8 cellular contexts compared by ENCODE assay signal in the genomic region with DNA sequence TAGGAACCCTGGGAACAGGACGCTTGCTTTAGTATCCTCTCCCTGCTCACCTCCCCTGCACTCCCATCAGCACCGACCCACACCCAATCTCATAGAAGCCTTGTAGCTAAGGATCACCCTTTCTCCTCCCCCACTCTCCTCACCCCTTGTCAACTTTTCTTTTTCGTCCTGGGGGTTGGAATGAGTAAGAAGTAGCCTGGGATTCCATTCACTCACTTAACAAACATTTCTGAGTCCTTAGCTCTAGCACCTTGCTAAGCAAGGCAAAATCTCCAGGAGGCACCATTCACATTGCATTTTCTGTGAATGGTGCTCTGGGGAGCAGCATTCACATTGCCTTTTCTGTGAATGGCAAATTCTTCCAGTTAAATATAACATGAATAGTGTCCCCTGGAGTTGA. TPM values are rescaled to one million over a fixed set of nuclear protein-coding genes. Genes with fewer than 3 reads are reported as not detected.
DNase-seq lines count a peak whose midpoint lies in the region; ATAC-seq and TF ChIP-seq lines count a peak whose summit lies in the region.
"Had no signal": no experiment of that assay in that cellular context is flagged by ENCODE, and none has a peak within 500 bp of the region (broad histone marks: within the 10 kb centered on the region; RNA-seq: fewer than 3 reads in every experiment).

No MANE protein-coding gene starts in this region.

- no peaks in the 10 kb centered on the region for H4K20me1 ChIP-seq in GM23338 (replicated peaks; ENCODE audit: insufficient read depth)
- H4K20me1 ChIP-seq in fibroblast of lung (ENCODE audit: control insufficient read depth, extremely low read depth, insufficient read depth, low read length) = no peaks in the 10 kb centered on the region

- H3K36me3 Mint-ChIP-seq in GM23338 (ENCODE audit: low read depth) (peaks cover 16% of the 10 kb centered on the region), progenitor cell of endocrine pancreas (ENCODE audit: insufficient read depth) (peaks cover 7% of the 10 kb centered on the region)

- H3K36me3 ChIP-seq in GM23338 (ENCODE audit: insufficient read depth) (no peaks in the 10 kb centered on the region), SJCRH30 (no peaks in the 10 kb centered on the region), fibroblast of lung (ENCODE audit: control insufficient read depth, insufficient read depth, low read length) (no peaks in the 10 kb centered on the region)

- H3K4me1 Mint-ChIP-seq in GM23338 (peaks cover 35% of the 10 kb centered on the region), progenitor cell of endocrine pancreas (ENCODE audit: low read depth) (peaks cover 11% of the 10 kb centered on the region)

- peak overlapping the region; percentile 87 for H3K4me3 Mint-ChIP-seq in GM23338
- peak overlapping the region; percentile 97 for H3K4me3 Mint-ChIP-seq in progenitor cell of endocrine pancreas (ENCODE audit: low read depth)

- peaks cover 30% of the 10 kb centered on the region for H3F3A ChIP-seq in GM23338 (replicated peaks; ENCODE audit: low read depth)

- peak overlapping the region; percentile 74 for H3K4me3 ChIP-seq in GM23338
- peak overlapping the region; percentile 65 for H3K4me3 ChIP-seq in SJCRH30
- peak overlapping the region; percentile 67 to 93 (median 86) for H3K4me3 ChIP-seq in fibroblast of lung (replicated peaks in 1 of 4; ENCODE audit: control extremely low read depth in 1 of 4, insufficient read depth in 1 of 4, low read depth in 3 of 4, low read length in 4 of 4)

- no peaks in the 10 kb centered on the region; the same call in 1 of the 2 replicates for H3K9me2 ChIP-seq in GM23338 (ENCODE audit: insufficient read depth)

- no peaks in the 10 kb centered on the region for H3K9me3 ChIP-seq in SJCRH30 (replicated peaks)
- no peaks in the 10 kb centered on the region for H3K9me3 ChIP-seq in fibroblast of lung (ENCODE audit: control insufficient read depth, insufficient read depth, low read depth, low read length)

- TF ChIP-seq CTCF in GM23338 (conservative IDR thresholded peaks at IDR 0.05; ENCODE audit: low read depth in 2 of 2) = peak in 1 of 2 experiments; percentile 48; a peak in 2 of 4 replicates
- no peak for TF ChIP-seq CTCF in fibroblast of lung (conservative IDR thresholded peaks at IDR 0.05 in 1 of 2, IDR thresholded peaks at IDR 0.05 in 1 of 2; ENCODE audit: low read depth in 1 of 2, low read length in 2 of 2)
- TF ChIP-seq CTCF in progenitor cell of endocrine pancreas (IDR thresholded peaks at IDR 0.05; ENCODE audit: unreplicated experiment) = no peak

- H3K9ac ChIP-seq in fibroblast of lung (ENCODE audit: insufficient read depth, low read length) = no peak overlapping the region

- H3K9me3 Mint-ChIP-seq in GM23338 = no peaks in the 10 kb centered on the region; the same call in 2 of the 3 replicates
- no peaks in the 10 kb centered on the region for H3K9me3 Mint-ChIP-seq in progenitor cell of endocrine pancreas (ENCODE audit: low read depth)

- H3K27me3 ChIP-seq in GM23338 (ENCODE audit: insufficient read depth) (no peaks in the 10 kb centered on the region), SJCRH30 (no peaks in the 10 kb centered on the region), fibroblast of lung (ENCODE audit: control insufficient read depth, insufficient read depth, low read length) (no peaks in the 10 kb centered on the region)

- H3K4me2 ChIP-seq in GM23338 (peak overlapping the region; percentile 87), fibroblast of lung (ENCODE audit: extremely low read depth, insufficient read depth, low read length) (peak overlapping the region; percentile 98)

- H3K27ac Mint-ChIP-seq in GM23338 (peak overlapping the region; percentile 95), progenitor cell of endocrine pancreas (peak overlapping the region; percentile 97)

- H2AFZ ChIP-seq in GM23338 = no peak overlapping the region
- peak overlapping the region; percentile 93 for H2AFZ ChIP-seq in fibroblast of lung (ENCODE audit: low read length)

- H3K79me2 ChIP-seq in GM23338 (replicated peaks; ENCODE audit: insufficient read depth) (no peaks in the 10 kb centered on the region), fibroblast of lung (ENCODE audit: control insufficient read depth, insufficient read depth, low read length) (no peaks in the 10 kb centered on the region)

- H3K27me3 Mint-ChIP-seq in GM23338 (ENCODE audit: insufficient read depth, low read depth, poor library complexity) (peaks cover 15% of the 10 kb centered on the region), progenitor cell of endocrine pancreas (no peaks in the 10 kb centered on the region)

- H3K4me1 ChIP-seq in GM23338 (ENCODE audit: insufficient read depth) (peaks cover 23% of the 10 kb centered on the region), SJCRH30 (peaks cover 5% of the 10 kb centered on the region; the same call in 1 of the 2 replicates), fibroblast of lung (ENCODE audit: control insufficient read depth, extremely low read depth, insufficient read depth, low read length) (peaks cover 5% of the 10 kb centered on the region)

- DNase-seq in GM23338 (ENCODE audit: low spot score) (peak; percentile 78), SJCRH30 (no peak), fibroblast of lung (ENCODE audit: low read depth in 2 of 2) (no peak), progenitor cell of endocrine pancreas (ENCODE audit: low spot score, unreplicated experiment) (no peak), NAMALWA (ENCODE audit: low spot score) (no peak), mesenteric fat pad (ENCODE audit: low spot score) (no peak)

- peak; percentile 73 for ATAC-seq in GM23338
- no peak for ATAC-seq in GM19023 (IDR thresholded peaks at IDR 0.05; ENCODE audit: unreplicated experiment)

- peak overlapping the region; percentile 99 for H3K27ac ChIP-seq in GM23338 (ENCODE audit: low read depth)
- H3K27ac ChIP-seq in SJCRH30 = no peak overlapping the region
- no peak overlapping the region for H3K27ac ChIP-seq in fibroblast of lung (ENCODE audit: insufficient read depth, low read length)

TF ChIP-seq in GM23338, 12 proteins besides CTCF, POLR2A, EP300 and RAD21 (continues in another document):
- TF ChIP-seq POLR2AphosphoS5 (IDR thresholded peaks at IDR 0.05; ENCODE audit: low read depth) = peak; percentile 41

RNA-seq across cellular contexts. Expression of a gene that starts 1.1 kb away (rescaled TPM):
- 10.7 and 12.8 TPM in 2 replicates for total RNA-seq in GM23338 (2014; rRNA removed; shearing (Covaris generic))
- polyA plus RNA-seq in GM23338 (2016; fragmentation: Nextera tagmentation; extraction: Ambion mirVana) (7.0 and 8.2 TPM in 2 replicates), fibroblast of lung (5.9 and 7.9 TPM in 2 replicates)
- 1.9 and 3.1 TPM in 2 replicates for total RNA-seq in SJCRH30 (2014; rRNA removed; shearing (Covaris generic))
- total RNA-seq in fibroblast of lung (8.8 and 10.8 TPM in 2 replicates), progenitor cell of endocrine pancreas (38.7 and 40.1 TPM in 2 replicates), mesenteric fat pad (13.6 TPM)
- polyA plus RNA-seq in fibroblast of lung (2012) = 7.8 and 7.9 TPM in 2 replicates
- 9.0 and 52.0 TPM in 2 replicates for polyA minus RNA-seq in fibroblast of lung (ENCODE audit: low replicate concordance)

RNA-seq across cellular contexts. Expression of a gene that starts 10.9 kb away (rescaled TPM):
- 193 and 196 TPM in 2 replicates for total RNA-seq in GM23338 (2014; rRNA removed; shearing (Covaris generic))
- polyA plus RNA-seq in GM23338 (2016; fragmentation: Nextera tagmentation; extraction: Ambion mirVana) (44.9 and 46.2 TPM in 2 replicates), fibroblast of lung (24.7 and 25.0 TPM in 2 replicates)
- total RNA-seq in SJCRH30 (2014; rRNA removed; shearing (Covaris generic)) = 8.7 and 9.1 TPM in 2 replicates
- total RNA-seq in fibroblast of lung (24.7 and 33.9 TPM in 2 replicates), progenitor cell of endocrine pancreas (136 and 152 TPM in 2 replicates), mesenteric fat pad (21.9 TPM)
- polyA plus RNA-seq in fibroblast of lung (2012) = 33.0 and 37.0 TPM in 2 replicates
- 184 and 211 TPM in 2 replicates for polyA minus RNA-seq in fibroblast of lung (ENCODE audit: low replicate concordance)

RNA-seq across cellular contexts. Expression of a gene that starts 20.7 kb away (rescaled TPM):
- 1.9 and 2.3 TPM in 2 replicates for total RNA-seq in GM23338 (2014; rRNA removed; shearing (Covaris generic))
- 2.5 and 4.4 TPM in 2 replicates for polyA plus RNA-seq in GM23338 (2016; fragmentation: Nextera tagmentation; extraction: Ambion mirVana)
- 0.71 TPM in 1 of 2 replicates, not detected in the other for total RNA-seq in SJCRH30 (2014; rRNA removed; shearing (Covaris generic))
- not detected in 2 replicates for total RNA-seq in fibroblast of lung
- not detected in 2 replicates for polyA plus RNA-seq in fibroblast of lung
- polyA plus RNA-seq in fibroblast of lung (2012) = not detected in 2 replicates
- polyA minus RNA-seq in fibroblast of lung (ENCODE audit: low replicate concordance) = not detected in 2 replicates
- 2.5 and 3.1 TPM in 2 replicates for total RNA-seq in progenitor cell of endocrine pancreas
- 0.35 TPM for total RNA-seq in mesenteric fat pad
- total RNA-seq: T-helper 1 cell treated with Interleukin-12 subunit alpha and Interleukin-12 subunit beta and Interleukin-4 antibody, amounts not matched to agents 30 ng/mL and 1 ng/mL, for 36 hours had no signal

RNA-seq across cellular contexts. Expression of a gene that starts 23.8 kb away (rescaled TPM):
- 0.74 and 2.1 TPM in 2 replicates for total RNA-seq in GM23338 (2014; rRNA removed; shearing (Covaris generic))
- polyA plus RNA-seq in GM23338 (2016; fragmentation: Nextera tagmentation; extraction: Ambion mirVana) = 0.61 and 0.80 TPM in 2 replicates
- total RNA-seq in SJCRH30 (2014; rRNA removed; shearing (Covaris generic)) = 0.53 and 0.73 TPM in 2 replicates
- total RNA-seq in fibroblast of lung = 0.17 and 0.26 TPM in 2 replicates
- polyA plus RNA-seq in fibroblast of lung = 0.05 TPM in 1 of 2 replicates, not detected in the other
- 0.09 and 0.16 TPM in 2 replicates for polyA plus RNA-seq in fibroblast of lung (2012)
- polyA minus RNA-seq in fibroblast of lung (ENCODE audit: low replicate concordance) = 0.19 and 1.2 TPM in 2 replicates
- 1.8 and 2.7 TPM in 2 replicates for total RNA-seq in progenitor cell of endocrine pancreas
- total RNA-seq in mesenteric fat pad = 0.64 TPM

RNA-seq across cellular contexts. Expression of a gene that starts 41.4 kb away (rescaled TPM):
- 24.3 and 37.1 TPM in 2 replicates for total RNA-seq in GM23338 (2014; rRNA removed; shearing (Covaris generic))
- polyA plus RNA-seq in GM23338 (2016; fragmentation: Nextera tagmentation; extraction: Ambion mirVana) = 91.8 and 106 TPM in 2 replicates
- total RNA-seq in SJCRH30 (2014; rRNA removed; shearing (Covaris generic)) = 23.6 and 25.8 TPM in 2 replicates
- total RNA-seq in fibroblast of lung = 18.2 and 25.6 TPM in 2 replicates
- 58.0 and 66.2 TPM in 2 replicates for polyA plus RNA-seq in fibroblast of lung
- 77.5 and 83.3 TPM in 2 replicates for polyA plus RNA-seq in fibroblast of lung (2012)
- 45.7 and 76.8 TPM in 2 replicates for polyA minus RNA-seq in fibroblast of lung (ENCODE audit: low replicate concordance)
- total RNA-seq in progenitor cell of endocrine pancreas = 43.4 and 48.0 TPM in 2 replicates
- total RNA-seq in mesenteric fat pad = 36.4 TPM
